In genomic region chr15:95604634-95605036, GRCh38 we compare ENCODE assay signal across 15 cellular contexts.
DNase-seq lines count a peak whose midpoint lies in the region; ATAC-seq, FAIRE-seq and TF ChIP-seq lines count a peak whose summit lies in the region.
"Had no signal": no experiment of that assay in that cellular context is flagged by ENCODE, and none has a peak within 500 bp of the region (broad histone marks: within the 10 kb centered on the region; RNA-seq: fewer than 3 reads in every experiment).

No MANE protein-coding gene starts in this region.

- ATAC-seq in heart left ventricle = peak in 2 of 4 donors; percentile 62 to 69
- no peak for ATAC-seq in GM23338
- ATAC-seq in GM19324 (IDR thresholded peaks at IDR 0.05; ENCODE audit: low FRiP score, unreplicated experiment) = no peak

- no peaks in the 10 kb centered on the region for H3K27me3 Mint-ChIP-seq in astrocyte (ENCODE audit: low read depth, unreplicated experiment)
- no peaks in the 10 kb centered on the region for H3K27me3 Mint-ChIP-seq in GM23338 (ENCODE audit: insufficient read depth, low read depth, poor library complexity)
- H3K27me3 Mint-ChIP-seq: activated CD4-positive, alpha-beta memory T cell treated with anti-CD3 and anti-CD28 coated beads, Interleukin-2, amount 10 ng/mL, durations not matched to agents 7 days and 5 days; activated naive CD4-positive, alpha-beta T cell treated with anti-CD3 and anti-CD28 coated beads, Interleukin-2, amount 10 ng/mL, durations not matched to agents 7 days and 5 days had no signal

- H3K27ac Mint-ChIP-seq in astrocyte (ENCODE audit: unreplicated experiment) (no peak overlapping the region), GM23338 (no peak overlapping the region)
- H3K27ac Mint-ChIP-seq: activated CD4-positive, alpha-beta memory T cell treated with anti-CD3 and anti-CD28 coated beads, Interleukin-2, amount 10 ng/mL, durations not matched to agents 7 days and 5 days; activated naive CD4-positive, alpha-beta T cell treated with anti-CD3 and anti-CD28 coated beads, Interleukin-2, amount 10 ng/mL, durations not matched to agents 7 days and 5 days had no signal

- TF ChIP-seq CTCF in astrocyte (IDR thresholded peaks at IDR 0.05; ENCODE audit: insufficient read depth, low read depth, low read length) (no peak), heart left ventricle (IDR thresholded peaks at IDR 0.05) (no peak), testis (IDR thresholded peaks at IDR 0.05) (no peak), GM23338 (conservative IDR thresholded peaks at IDR 0.05; ENCODE audit: low read depth in 2 of 2) (no peak)

- H3K36me3 Mint-ChIP-seq in astrocyte (ENCODE audit: low read depth, unreplicated experiment) (no peaks in the 10 kb centered on the region), GM23338 (ENCODE audit: low read depth) (0 out of 3 replicates have a peak, but pooled peaks cover 7% of the 10 kb centered on the region)
- H3K36me3 Mint-ChIP-seq: activated naive CD4-positive, alpha-beta T cell treated with anti-CD3 and anti-CD28 coated beads, Interleukin-2, amount 10 ng/mL, durations not matched to agents 7 days and 5 days had no signal

- H3K36me3 ChIP-seq in astrocyte (ENCODE audit: insufficient read depth, low read length) (no peaks in the 10 kb centered on the region), heart left ventricle (no peaks in the 10 kb centered on the region), testis (ENCODE audit: low read depth, missing control alignments) (no peaks in the 10 kb centered on the region), GM23338 (ENCODE audit: insufficient read depth) (no peaks in the 10 kb centered on the region)
- H3K36me3 ChIP-seq: upper lobe of left lung had no signal

- H3K9me3 ChIP-seq in astrocyte (ENCODE audit: insufficient read depth, low read depth, low read length) = peaks cover 3% of the 10 kb centered on the region
- no peaks in the 10 kb centered on the region for H3K9me3 ChIP-seq in heart left ventricle
- no peaks in the 10 kb centered on the region for H3K9me3 ChIP-seq in testis
- H3K9me3 ChIP-seq: upper lobe of left lung had no signal

- H4K20me1 ChIP-seq in astrocyte (ENCODE audit: insufficient read depth, low read length) (no peaks in the 10 kb centered on the region), GM23338 (replicated peaks; ENCODE audit: insufficient read depth) (no peaks in the 10 kb centered on the region)

- H3K4me2 ChIP-seq in astrocyte (ENCODE audit: low read length) (peak overlapping the region; percentile 35), GM23338 (no peak overlapping the region)

- H3K9ac ChIP-seq in astrocyte (ENCODE audit: low read length) = no peak overlapping the region
- H3K9ac ChIP-seq: parathyroid adenoma had no signal

- H3K9me2 ChIP-seq in GM23338 (ENCODE audit: insufficient read depth) = peaks cover 8% of the 10 kb centered on the region; the same call in 1 of the 2 replicates

- H3F3A ChIP-seq in GM23338 (replicated peaks; ENCODE audit: low read depth) = no peaks in the 10 kb centered on the region

- H3K4me3 Mint-ChIP-seq in astrocyte (ENCODE audit: unreplicated experiment) (no peak overlapping the region), GM23338 (no peak overlapping the region)
- H3K4me3 Mint-ChIP-seq: activated CD4-positive, alpha-beta memory T cell treated with anti-CD3 and anti-CD28 coated beads, Interleukin-2, amount 10 ng/mL, durations not matched to agents 7 days and 5 days; activated naive CD4-positive, alpha-beta T cell treated with anti-CD3 and anti-CD28 coated beads, Interleukin-2, amount 10 ng/mL, durations not matched to agents 7 days and 5 days had no signal

- H3K27ac ChIP-seq in astrocyte (ENCODE audit: low read depth, low read length) = no peak overlapping the region
- peak overlapping the region in 8 of 12 donors; percentile 30 to 74 (median 54) for H3K27ac ChIP-seq in heart left ventricle
- no peak overlapping the region for H3K27ac ChIP-seq in testis
- H3K27ac ChIP-seq in GM23338 (ENCODE audit: low read depth) = no peak overlapping the region
- H3K27ac ChIP-seq: parathyroid adenoma, upper lobe of left lung had no signal

- intact Hi-C loops in heart left ventricle (cut with DNase I) (loop anchor here in 5 of 10 donors (10.0 kb wide), 5 partner anchors 150 to 740 kb away; no protein-coding TSS in a partner anchor), testis (cut with DNase I; ENCODE audit: low total_unique reads) (no loop called here)

- no peak overlapping the region for H3K4me3 ChIP-seq in astrocyte (ENCODE audit: insufficient read depth, low read depth, low read length)
- no peak overlapping the region for H3K4me3 ChIP-seq in heart left ventricle
- H3K4me3 ChIP-seq in skeletal muscle cell (ENCODE audit: low read depth, low read length) = no peak overlapping the region
- H3K4me3 ChIP-seq in testis = no peak overlapping the region
- no peak overlapping the region for H3K4me3 ChIP-seq in GM23338
- H3K4me3 ChIP-seq: upper lobe of left lung had no signal

- peak; percentile 88 for DNase-seq in GM04504 (ENCODE audit: low read depth)
- DNase-seq in astrocyte (ENCODE audit: low read depth) = peak; percentile 94
- DNase-seq in heart left ventricle = peak in 2 of 5 donors; percentile 27 to 59
- peak; percentile 86 for DNase-seq in skeletal muscle cell (ENCODE audit: low read depth)
- DNase-seq in testis = no peak
- no peak for DNase-seq in GM23338 (ENCODE audit: low spot score)
- DNase-seq in C1 segment of cervical spinal cord (lab: John Stamatoyannopoulos, UW) = no peak
- DNase-seq: activated CD4-positive, alpha-beta memory T cell treated with anti-CD3 and anti-CD28 coated beads, Interleukin-2, amount 10 ng/mL, durations not matched to agents 7 days and 5 days; activated naive CD4-positive, alpha-beta T cell treated with anti-CD3 and anti-CD28 coated beads, Interleukin-2, amount 10 ng/mL, durations not matched to agents 7 days and 5 days; DMS 273 treated with DMSO at 0.1 percent for 48 hours; NCI-H1436; T-helper 2 cell; upper lobe of left lung had no signal

- FAIRE-seq in astrocyte (lab: Jason Lieb, UNC) = peak; percentile 47

- WGBS in heart left ventricle, 4 donors = 35 to 55% (median 42%) methylated on average over 1 of the region's 1 CpG
- 45 to 54% methylated on average over 1 of the region's 1 CpG for WGBS in testis, 2 donors

- H3K4me1 Mint-ChIP-seq in astrocyte (ENCODE audit: low read depth, unreplicated experiment) = no peaks in the 10 kb centered on the region
- peaks cover 9% of the 10 kb centered on the region; the same call in 2 of the 3 replicates for H3K4me1 Mint-ChIP-seq in GM23338
- H3K4me1 Mint-ChIP-seq: activated CD4-positive, alpha-beta memory T cell treated with anti-CD3 and anti-CD28 coated beads, Interleukin-2, amount 10 ng/mL, durations not matched to agents 7 days and 5 days; activated naive CD4-positive, alpha-beta T cell treated with anti-CD3 and anti-CD28 coated beads, Interleukin-2, amount 10 ng/mL, durations not matched to agents 7 days and 5 days had no signal

- H3K9me3 Mint-ChIP-seq in astrocyte (ENCODE audit: unreplicated experiment) (peaks cover 2% of the 10 kb centered on the region), GM23338 (no peaks in the 10 kb centered on the region)
- H3K9me3 Mint-ChIP-seq: activated CD4-positive, alpha-beta memory T cell treated with anti-CD3 and anti-CD28 coated beads, Interleukin-2, amount 10 ng/mL, durations not matched to agents 7 days and 5 days; activated naive CD4-positive, alpha-beta T cell treated with anti-CD3 and anti-CD28 coated beads, Interleukin-2, amount 10 ng/mL, durations not matched to agents 7 days and 5 days had no signal

- H3K4me1 ChIP-seq in astrocyte (ENCODE audit: insufficient read depth, low read length) = peaks cover 8% of the 10 kb centered on the region
- peaks cover 0 to 25% (median 7%) of the 10 kb centered on the region in 12 donors for H3K4me1 ChIP-seq in heart left ventricle
- no peaks in the 10 kb centered on the region for H3K4me1 ChIP-seq in testis
- peaks cover 8% of the 10 kb centered on the region for H3K4me1 ChIP-seq in GM23338 (ENCODE audit: insufficient read depth)
- H3K4me1 ChIP-seq: parathyroid adenoma had no signal

- H3K27me3 ChIP-seq in astrocyte (ENCODE audit: insufficient read depth, low read length) (no peaks in the 10 kb centered on the region), heart left ventricle (no peaks in the 10 kb centered on the region), testis (no peaks in the 10 kb centered on the region), GM23338 (ENCODE audit: insufficient read depth) (no peaks in the 10 kb centered on the region)
- H3K27me3 ChIP-seq: upper lobe of left lung had no signal

- H2AFZ ChIP-seq in astrocyte (ENCODE audit: low read depth, low read length) (no peak overlapping the region), GM23338 (no peak overlapping the region)
- H2AFZ ChIP-seq: parathyroid adenoma had no signal

- no peaks in the 10 kb centered on the region for H3K79me2 ChIP-seq in astrocyte (ENCODE audit: insufficient read depth, low read length)
- H3K79me2 ChIP-seq in GM23338 (replicated peaks; ENCODE audit: insufficient read depth) = no peaks in the 10 kb centered on the region
- H3K79me2 ChIP-seq: parathyroid adenoma had no signal

- no peak for TF ChIP-seq POLR2A in heart left ventricle (IDR thresholded peaks at IDR 0.05)
- TF ChIP-seq POLR2A in testis (IDR thresholded peaks at IDR 0.05) = no peak

TF ChIP-seq in GM23338, 12 proteins besides CTCF, POLR2A, EP300 and RAD21 (continues in another document):
- TF ChIP-seq POLR2AphosphoS5 (IDR thresholded peaks at IDR 0.05; ENCODE audit: low read depth) (no peak), NANOG (IDR thresholded peaks at IDR 0.05; ENCODE audit: borderline replicate concordance) (no peak), JUNB (IDR thresholded peaks at IDR 0.05; ENCODE audit: unreplicated experiment) (no peak)

Comparison
In these comparisons a context has a peak if more than half of its experiments do, and no peak if none do; other contexts are left out.
1. DNase-seq: peak in GM04504 (single experiment), astrocyte (single experiment) and skeletal muscle cell (single experiment); none in testis (single experiment), GM23338 (single experiment) and C1 segment of cervical spinal cord (0 of 14).
2. H3K27ac ChIP-seq: peak in heart left ventricle (8 of 12); none in astrocyte (single experiment), testis (0 of 2) and GM23338 (single experiment).